Comparison of ENCODE assay signal across 9 cellular contexts in genomic region chr15:28955160-28955502, GRCh38.
A peak's percentile ranks its signal among the peaks of the same experiment; 100 is the strongest.
DNase-seq lines count a peak whose midpoint lies in the region; ATAC-seq and TF ChIP-seq lines count a peak whose summit lies in the region.
"Had no signal": no experiment of that assay in that cellular context is flagged by ENCODE, and none has a peak within 500 bp of the region (broad histone marks: within the 10 kb centered on the region; RNA-seq: fewer than 3 reads in every experiment).

No MANE protein-coding gene starts in this region.

- H3K36me3 Mint-ChIP-seq in activated T-cell treated with anti-CD3 and anti-CD28 coated beads, Interleukin-2, amount 50 U/mL, for 72 hours (ENCODE audit: insufficient read depth in 2 of 2): peaks cover 0 to 2% of the 10 kb centered on the region in 2 donors
- H3K36me3 Mint-ChIP-seq in Calu3 (ENCODE audit: insufficient read depth, unreplicated experiment): no peaks in the 10 kb centered on the region

- intact Hi-C loops in Calu3 (cut with micrococcal nuclease; ENCODE audit: unreplicated experiment): no loop called here

- H3K27ac Mint-ChIP-seq in activated T-cell treated with anti-CD3 and anti-CD28 coated beads, Interleukin-2, amount 50 U/mL, for 72 hours: no peak overlapping the region
- H3K27ac Mint-ChIP-seq in Calu3 (ENCODE audit: unreplicated experiment): no peak overlapping the region

- peak overlapping the region; percentile 59 for H3K4me3 Mint-ChIP-seq in activated T-cell treated with anti-CD3 and anti-CD28 coated beads, Interleukin-2, amount 50 U/mL, for 72 hours
- H3K4me3 Mint-ChIP-seq in Calu3 (ENCODE audit: low read depth, unreplicated experiment): no peak overlapping the region

- CTCF ChIA-PET in Calu3 (lab: Charles Lee): no interaction called here

- no peak for TF ChIP-seq CTCF in Calu3 (IDR thresholded peaks at IDR 0.05; ENCODE audit: unreplicated experiment)

- H3K9me3 Mint-ChIP-seq in activated T-cell treated with anti-CD3 and anti-CD28 coated beads, Interleukin-2, amount 50 U/mL, for 72 hours: no peaks in the 10 kb centered on the region
- peaks cover 3% of the 10 kb centered on the region for H3K9me3 Mint-ChIP-seq in Calu3 (ENCODE audit: low read depth, unreplicated experiment)

- DNase-seq in activated T-cell treated with anti-CD3 and anti-CD28 coated beads, Interleukin-2, amount 50 U/mL, for 72 hours: peak; percentile 25 to 41
- no peak for DNase-seq in activated T-cell treated with anti-CD3 and anti-CD28 coated beads, Interleukin-2, amount 50 U/mL, for 48 hours
- DNase-seq in NCI-H1092 (lab: John Stamatoyannopoulos, UW): peak; percentile 26
- peak; percentile 74 for DNase-seq in astrocyte of the hippocampus (ENCODE audit: low read depth, low spot score)
- peak; percentile 40 for DNase-seq in stimulated activated naive CD8-positive, alpha-beta T cell treated with anti-CD3 and anti-CD28 coated beads, Interleukin-15, Interleukin-2, amounts not matched to agents 100 U/mL and 50 U/mL, for 24 hours
- DNase-seq in Calu3: no peak
- no peak for DNase-seq in OCI-M2 (lab: John Stamatoyannopoulos, UW; ENCODE audit: unreplicated experiment)
- DNase-seq: DMS53 had no signal

- no TSS peak for BruUV-seq in Calu3 (replicated peaks; lab: Mats Ljungman, UMichigan)

- peaks cover 47% of the 10 kb centered on the region for H3K4me1 Mint-ChIP-seq in activated T-cell treated with anti-CD3 and anti-CD28 coated beads, Interleukin-2, amount 50 U/mL, for 72 hours (ENCODE audit: low read depth)
- H3K4me1 Mint-ChIP-seq in Calu3 (ENCODE audit: low read depth, unreplicated experiment): no peaks in the 10 kb centered on the region

- peak; percentile 78 to 82 for ATAC-seq in activated T-cell treated with anti-CD3 and anti-CD28 coated beads, Interleukin-2, amount 50 U/mL, for 72 hours (replicated peaks in 1 of 2)
- ATAC-seq in stimulated activated naive CD8-positive, alpha-beta T cell treated with anti-CD3 and anti-CD28 coated beads, Interleukin-15, Interleukin-2, amounts not matched to agents 100 U/mL and 50 U/mL, for 24 hours: peak; percentile 56
- no peak for ATAC-seq in HG02938 (IDR thresholded peaks at IDR 0.05; ENCODE audit: unreplicated experiment)

- no peaks in the 10 kb centered on the region for H3K27me3 Mint-ChIP-seq in activated T-cell treated with anti-CD3 and anti-CD28 coated beads, Interleukin-2, amount 50 U/mL, for 72 hours (ENCODE audit: low read depth)
- no peaks in the 10 kb centered on the region for H3K27me3 Mint-ChIP-seq in Calu3 (ENCODE audit: unreplicated experiment)

Comparison
In these comparisons a context has a peak if more than half of its experiments do, and no peak if none do; other contexts are left out.
1. DNase-seq: peak in activated T-cell treated with anti-CD3 and anti-CD28 coated beads, Interleukin-2, amount 50 U/mL, for 72 hours (2 of 2), NCI-H1092 (single experiment), astrocyte of the hippocampus (single experiment) and stimulated activated naive CD8-positive, alpha-beta T cell treated with anti-CD3 and anti-CD28 coated beads, Interleukin-15, Interleukin-2, amounts not matched to agents 100 U/mL and 50 U/mL, for 24 hours (single experiment); none in activated T-cell treated with anti-CD3 and anti-CD28 coated beads, Interleukin-2, amount 50 U/mL, for 48 hours (0 of 2), Calu3 (single experiment) and OCI-M2 (single experiment).